Comparison of ENCODE assay signal across 10 cellular contexts in genomic region chr6:27592107-27592480, GRCh38.
A peak's percentile ranks its signal among the peaks of the same experiment; 100 is the strongest.
DNase-seq lines count a peak whose midpoint lies in the region; ATAC-seq and TF ChIP-seq lines count a peak whose summit lies in the region.
"Had no signal": no experiment of that assay in that cellular context is flagged by ENCODE, and none has a peak within 500 bp of the region (broad histone marks: within the 10 kb centered on the region; RNA-seq: fewer than 3 reads in every experiment).

No MANE protein-coding gene starts in this region.

- ATAC-seq in HG02588 (IDR thresholded peaks at IDR 0.05; ENCODE audit: unreplicated experiment) (peak; percentile 18), RWPE2 (ENCODE audit: low read depth) (peak; percentile 57), left lung (no peak)

- intact Hi-C loops in left lung (cut with DNase I) = no loop called here

- H3K9me3 ChIP-seq in RWPE2 (ENCODE audit: severe bottlenecking) = no peaks in the 10 kb centered on the region
- H3K9me3 ChIP-seq in iPS-15b (ENCODE audit: control insufficient read depth, insufficient read depth, low read length) = no peaks in the 10 kb centered on the region
- no peaks in the 10 kb centered on the region for H3K9me3 ChIP-seq in left lung

- H3K4me1 ChIP-seq in RWPE2 (ENCODE audit: insufficient read depth, poor library complexity, severe bottlenecking) (no peaks in the 10 kb centered on the region), iPS-15b (ENCODE audit: control insufficient read depth, insufficient read depth, low read length) (no peaks in the 10 kb centered on the region), left lung (no peaks in the 10 kb centered on the region)

- no peaks in the 10 kb centered on the region for H3K27me3 ChIP-seq in RWPE2 (ENCODE audit: insufficient read depth, poor library complexity, severe bottlenecking)
- H3K27me3 ChIP-seq in iPS-15b (ENCODE audit: control insufficient read depth, insufficient read depth, low read length) = peaks cover 19% of the 10 kb centered on the region
- H3K27me3 ChIP-seq in left lung = peaks cover 44 to 98% of the 10 kb centered on the region in 2 donors

- H3K9ac ChIP-seq in iPS-15b (ENCODE audit: low read depth, low read length) = no peak overlapping the region

- DNase-seq in DMS 273 treated with DMSO at 0.1 percent for 48 hours (lab: John Stamatoyannopoulos, UW) = peak; percentile 65
- no peak for DNase-seq in RWPE2 (ENCODE audit: low spot score)
- DNase-seq in left lung = no peak
- no peak for DNase-seq in GM13976 (ENCODE audit: low spot score)
- DNase-seq in DMS79 treated with DMSO at 0.1 percent for 48 hours (lab: John Stamatoyannopoulos, UW) = no peak
- no peak for DNase-seq in stimulated activated CD4-positive, alpha-beta T cell treated with anti-CD3 and anti-CD28 coated beads, Interleukin-2, amount 100 ng/mL, for 24 hours
- DNase-seq: activated B cell treated with CpG ODN at 0.5 μM for 24 hours, posterior cingulate gyrus had no signal

- H3K27ac ChIP-seq in RWPE2 (ENCODE audit: poor library complexity, severe bottlenecking) = no peak overlapping the region
- H3K27ac ChIP-seq in left lung = no peak overlapping the region

- in situ Hi-C loops in GM13976 (cut with MboI; ENCODE audit: low sequenced_read_pairs, unreplicated experiment) = no loop called here

- TF ChIP-seq CTCF in RWPE2 (IDR thresholded peaks at IDR 0.05; ENCODE audit: poor library complexity, severe bottlenecking) (no peak), left lung (IDR thresholded peaks at IDR 0.05) (no peak), GM13976 (IDR thresholded peaks at IDR 0.05; ENCODE audit: borderline replicate concordance, control extremely low read depth, extremely low read depth, insufficient read depth, missing control alignments) (no peak)

- H3K4me3 ChIP-seq in RWPE2 (ENCODE audit: severe bottlenecking) (peak overlapping the region; percentile 42), iPS-15b (ENCODE audit: low read depth, low read length) (peak overlapping the region; percentile 74), left lung (no peak overlapping the region)

- H3K36me3 ChIP-seq in RWPE2 (ENCODE audit: low read depth) (no peaks in the 10 kb centered on the region), iPS-15b (ENCODE audit: control insufficient read depth, insufficient read depth, low read length) (no peaks in the 10 kb centered on the region), left lung (no peaks in the 10 kb centered on the region)

Comparison
In these comparisons a context has a peak if more than half of its experiments do, and no peak if none do; other contexts are left out.
1. H3K4me3 ChIP-seq: peak in RWPE2 (single experiment) and iPS-15b (single experiment); none in left lung (0 of 2).